In genomic region chr5:429453-430188, GRCh38 we compare ENCODE assay signal across 2 cellular contexts.
TF ChIP-seq lines count a peak whose summit lies in the region.

No MANE protein-coding gene starts in this region.

TF ChIP-seq in SK-N-SH treated with all-trans-retinoic acid at 6 μM for 48 hours, 23 proteins besides CTCF, POLR2A, EP300 and RAD21 (continued from another document):
- no peak for TF ChIP-seq POU6F1 (CRISPR knock-in tag; IDR thresholded peaks at IDR 0.05; ENCODE audit: borderline replicate concordance, low read depth)
- TF ChIP-seq CSDC2 (CRISPR knock-in tag; IDR thresholded peaks at IDR 0.05) = no peak
- no peak for TF ChIP-seq ZFP30 (CRISPR knock-in tag; IDR thresholded peaks at IDR 0.05)
- no peak for TF ChIP-seq CSRNP3 (CRISPR knock-in tag; IDR thresholded peaks at IDR 0.05)
- no peak for TF ChIP-seq TOX (CRISPR knock-in tag; IDR thresholded peaks at IDR 0.05; ENCODE audit: borderline replicate concordance)
- no peak for TF ChIP-seq TCF4 (CRISPR knock-in tag; IDR thresholded peaks at IDR 0.05; ENCODE audit: borderline replicate concordance)
- TF ChIP-seq ZNF8 (CRISPR knock-in tag; IDR thresholded peaks at IDR 0.05) = no peak
- no peak for TF ChIP-seq ARNTL (CRISPR knock-in tag; IDR thresholded peaks at IDR 0.05; ENCODE audit: borderline replicate concordance, low read depth)
- TF ChIP-seq PATZ1 (CRISPR knock-in tag; IDR thresholded peaks at IDR 0.05; ENCODE audit: borderline replicate concordance) = no peak
- TF ChIP-seq ISL1 (CRISPR knock-in tag; IDR thresholded peaks at IDR 0.05) = no peak
- no peak for TF ChIP-seq CREB5 (CRISPR knock-in tag; IDR thresholded peaks at IDR 0.05; ENCODE audit: low read depth)

TF ChIP-seq in SK-N-SH, 30 proteins besides CTCF, POLR2A, EP300 and RAD21 (continued from another document):
- TF ChIP-seq USF2 (IDR thresholded peaks at IDR 0.05; ENCODE audit: borderline replicate concordance, low read depth, low read length) (no peak), RXRA (IDR thresholded peaks at IDR 0.05; ENCODE audit: borderline replicate concordance, low read depth) (no peak), USF1 (IDR thresholded peaks at IDR 0.05; ENCODE audit: borderline replicate concordance, low read depth) (no peak), EZH2phosphoT487 (IDR thresholded peaks at IDR 0.05; ENCODE audit: borderline replicate concordance, low read depth) (no peak)
